Comparison of ENCODE assay signal across 9 cellular contexts in genomic region chr17:50559674-50560184, GRCh38. TPM values are rescaled to one million over a fixed set of nuclear protein-coding genes. Genes with fewer than 3 reads are reported as not detected.
DNase-seq lines count a peak whose midpoint lies in the region; ATAC-seq, FAIRE-seq and TF ChIP-seq lines count a peak whose summit lies in the region.
"Had no signal": no experiment of that assay in that cellular context is flagged by ENCODE, and none has a peak within 500 bp of the region (broad histone marks: within the 10 kb centered on the region; RNA-seq: fewer than 3 reads in every experiment).

No MANE protein-coding gene starts in this region.

- no peak for TF ChIP-seq POLR2A in right lobe of liver (IDR thresholded peaks at IDR 0.05)

- peaks cover 4 to 29% of the 10 kb centered on the region in 2 donors for H3K27me3 ChIP-seq in right lobe of liver

- H3K27ac ChIP-seq in right lobe of liver: no peak overlapping the region

- peaks cover 0 to 22% (median 6%) of the 10 kb centered on the region in 4 donors for H3K4me1 ChIP-seq in right lobe of liver

- H3K36me3 ChIP-seq in right lobe of liver: peaks cover 0 to 5% (median 0%) of the 10 kb centered on the region in 4 donors

- intact Hi-C loops in right lobe of liver (cut with DNase I): loop anchor here in 1 of 2 donors (10.0 kb wide), 1 partner anchor 275 kb away; the partner anchor contains the start of gene WFIKKN2

- no peak for FAIRE-seq in GM19239 (lab: Jason Lieb, UNC)
- FAIRE-seq: endometrium had no signal

- peak; percentile 49 to 63 (median 54) for ATAC-seq in right lobe of liver

- peak; percentile 41 for DNase-seq in activated naive CD4-positive, alpha-beta T cell treated with Interleukin-2 at 50 U/mL for 16 hours
- no peak for DNase-seq in activated naive CD4-positive, alpha-beta T cell (lab: John Stamatoyannopoulos, UW)
- DNase-seq in RPMI7951 (ENCODE audit: low read depth) (peak; percentile 53), choroid plexus epithelial cell (ENCODE audit: low read depth) (peak; percentile 38), right lobe of liver (no peak), stromal cell of bone marrow (ENCODE audit: low read depth) (peak; percentile 33), GM19239 (ENCODE audit: insufficient read length, low spot score) (no peak), NCI-H510A treated with DMSO at 0.1 percent for 48 hours (lab: John Stamatoyannopoulos, UW) (no peak)

- TF ChIP-seq CTCF in choroid plexus epithelial cell (conservative IDR thresholded peaks at IDR 0.05; ENCODE audit: low read depth, low read length): no peak
- no peak for TF ChIP-seq CTCF in right lobe of liver (IDR thresholded peaks at IDR 0.05)

- H3K4me3 ChIP-seq in choroid plexus epithelial cell (ENCODE audit: low read depth, low read length) (peak overlapping the region; percentile 39), right lobe of liver (peak overlapping the region; percentile 23 to 43 (median 35))

- no peaks in the 10 kb centered on the region for H3K9me3 ChIP-seq in right lobe of liver

- WGBS in right lobe of liver (ENCODE audit: insufficient coverage, low coverage, low lambda C conversion rate, missing lambda C conversion rate): 0% methylated on average over 6 of the region's 27 CpGs

RNA-seq across cellular contexts. Expression of gene CACNA1G, which starts 0.8 kb away (rescaled TPM):
- under 0.01 and 0.12 TPM in 2 replicates for total RNA-seq in RPMI7951 (2014; rRNA removed; shearing (Covaris generic))
- total RNA-seq in right lobe of liver: not detected

RNA-seq across cellular contexts. Expression of gene SPATA20, which starts 12.8 kb away (rescaled TPM):
- 15.5 and 20.5 TPM in 2 replicates for total RNA-seq in RPMI7951 (2014; rRNA removed; shearing (Covaris generic))
- 100 to 1,000 TPM in 1 of 6 experiments, 10 to 100 TPM in 5; 29.6 to 203 (median 34.2) TPM for total RNA-seq in right lobe of liver

RNA-seq across cellular contexts. Expression of gene EPN3, which starts 27.2 kb away (rescaled TPM):
- total RNA-seq in RPMI7951 (2014; rRNA removed; shearing (Covaris generic)): not detected in 2 replicates
- total RNA-seq in right lobe of liver: under 1 TPM in 2 of 6 experiments, not detected in 4; 0.06 to 0.27 TPM

RNA-seq across cellular contexts. Expression of gene MYCBPAP, which starts 51.5 kb away (rescaled TPM):
- 0.29 TPM in 1 of 2 replicates, not detected in the other for total RNA-seq in RPMI7951 (2014; rRNA removed; shearing (Covaris generic))
- under 1 TPM in 1 of 6 experiments, not detected in 5; 0.51 TPM for total RNA-seq in right lobe of liver

Comparison
In these comparisons a context has a peak if more than half of its experiments do, and no peak if none do; other contexts are left out.
1. DNase-seq: peak in activated naive CD4-positive, alpha-beta T cell treated with Interleukin-2 at 50 U/mL for 16 hours (single experiment), RPMI7951 (single experiment), choroid plexus epithelial cell (single experiment) and stromal cell of bone marrow (single experiment); none in activated naive CD4-positive, alpha-beta T cell (0 of 4), right lobe of liver (0 of 3), GM19239 (single experiment) and NCI-H510A treated with DMSO at 0.1 percent for 48 hours (single experiment).